ENCODE assay signal across 20 cellular contexts in the genomic region with DNA sequence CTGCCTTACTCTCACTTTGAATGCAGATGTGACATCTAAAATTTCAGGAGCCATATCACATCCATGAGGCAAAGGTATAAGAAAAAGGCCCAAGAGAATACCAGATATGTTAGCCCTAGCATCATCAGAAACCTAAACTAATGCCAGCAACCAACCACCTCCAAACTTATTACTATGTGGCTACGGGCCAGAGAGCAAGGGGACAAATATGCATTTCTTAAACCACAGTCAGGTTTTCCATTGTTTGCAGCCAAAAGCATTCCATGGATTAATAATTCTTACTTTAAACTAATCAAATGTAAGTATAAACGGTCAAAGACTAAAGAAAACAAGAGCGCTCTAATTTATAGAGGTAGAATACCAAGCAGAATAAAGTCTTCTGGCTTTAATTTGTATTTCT.
"Had no signal": no experiment of that assay in that cellular context is flagged by ENCODE, and none has a peak within 500 bp of the region (broad histone marks: within the 10 kb centered on the region; RNA-seq: fewer than 3 reads in every experiment).

No MANE protein-coding gene starts in this region.

- H3K27ac Mint-ChIP-seq: activated naive CD4-positive, alpha-beta T cell treated with anti-CD3 and anti-CD28 coated beads, Interleukin-2, amount 50 U/mL, for 24 hours; memory B cell; nephron; stimulated activated memory B cell treated with anti-CD40 and anti-IgM and Interleukin-4, amounts not matched to agents 10 μg/mL and 1 μg/mL and 100 μg/mL, for 72 hours; T-cell had no signal

- H3K4me1 ChIP-seq: pancreas, upper lobe of left lung had no signal

- H3K4me3 ChIP-seq: cardiac muscle cell, pancreas, smooth muscle cell, upper lobe of left lung had no signal

- H3K27me3 Mint-ChIP-seq: activated naive CD4-positive, alpha-beta T cell treated with anti-CD3 and anti-CD28 coated beads, Interleukin-2, amount 50 U/mL, for 24 hours; memory B cell; stimulated activated memory B cell treated with anti-CD40 and anti-IgM and Interleukin-4, amounts not matched to agents 10 μg/mL and 1 μg/mL and 100 μg/mL, for 72 hours; T-cell had no signal

- DNase-seq: activated gamma-delta T cell treated with Interleukin-2 at 50 U/mL for 16 hours; activated T-cell treated with anti-CD3 and anti-CD28 coated beads, Interleukin-2, amount 50 U/mL, for 1 hour; aorta; hypothalamus; islet precursor cell; left colon; pancreas; stimulated activated CD4-positive, alpha-beta T cell treated with anti-CD3 and anti-CD28 coated beads, Interleukin-15, amount 100 ng/mL, for 24 hours; T-cell; T-helper 9 cell; upper lobe of left lung had no signal

- H3K4me3 Mint-ChIP-seq: activated naive CD4-positive, alpha-beta T cell treated with anti-CD3 and anti-CD28 coated beads, Interleukin-2, amount 50 U/mL, for 24 hours; memory B cell; nephron; stimulated activated memory B cell treated with anti-CD40 and anti-IgM and Interleukin-4, amounts not matched to agents 10 μg/mL and 1 μg/mL and 100 μg/mL, for 72 hours; T-cell had no signal

- H3K36me3 ChIP-seq: cardiac muscle cell, neutrophil had no signal

- H3K27ac ChIP-seq: cardiac muscle cell, epithelial cell of prostate, neutrophil, pancreas, upper lobe of left lung had no signal

- H3K4me1 Mint-ChIP-seq: activated naive CD4-positive, alpha-beta T cell treated with anti-CD3 and anti-CD28 coated beads, Interleukin-2, amount 50 U/mL, for 24 hours; nephron; stimulated activated memory B cell treated with anti-CD40 and anti-IgM and Interleukin-4, amounts not matched to agents 10 μg/mL and 1 μg/mL and 100 μg/mL, for 72 hours; T-cell had no signal

- H3K9me3 Mint-ChIP-seq: activated naive CD4-positive, alpha-beta T cell treated with anti-CD3 and anti-CD28 coated beads, Interleukin-2, amount 50 U/mL, for 24 hours; memory B cell; nephron; stimulated activated memory B cell treated with anti-CD40 and anti-IgM and Interleukin-4, amounts not matched to agents 10 μg/mL and 1 μg/mL and 100 μg/mL, for 72 hours; T-cell had no signal

- H3K27me3 ChIP-seq: cardiac muscle cell, neutrophil, pancreas, upper lobe of left lung had no signal

- ATAC-seq: left colon; pancreas; sciatic nerve; stimulated activated memory B cell treated with anti-CD40 and anti-IgM and Interleukin-4, amounts not matched to agents 10 μg/mL and 1 μg/mL and 100 μg/mL, for 72 hours; T-cell had no signal

- H3K9me3 ChIP-seq: neutrophil, pancreas, upper lobe of left lung had no signal
